ENCODE assay signal across 10 cellular contexts in genomic region chr12:89756100-89756637, GRCh38. TPM values are rescaled to one million over a fixed set of nuclear protein-coding genes. Genes with fewer than 3 reads are reported as not detected.
DNase-seq lines count a peak whose midpoint lies in the region; ATAC-seq and TF ChIP-seq lines count a peak whose summit lies in the region.
"Had no signal": no experiment of that assay in that cellular context is flagged by ENCODE, and none has a peak within 500 bp of the region (broad histone marks: within the 10 kb centered on the region; RNA-seq: fewer than 3 reads in every experiment).

No MANE protein-coding gene starts in this region.

- no peaks in the 10 kb centered on the region for H3K27me3 Mint-ChIP-seq in neural progenitor cell (ENCODE audit: insufficient read depth, low read depth)

- H4K20me1 ChIP-seq in neural progenitor cell (ENCODE audit: low read depth), result no peaks in the 10 kb centered on the region

- peaks cover 2% of the 10 kb centered on the region for H3K4me1 Mint-ChIP-seq in neural progenitor cell

- no peak overlapping the region for H2AFZ ChIP-seq in neural progenitor cell (replicated peaks)

- DNase-seq in SJSA1 (ENCODE audit: low read depth in 1 of 2, low spot score in 2 of 2) (no peak), neural progenitor cell (ENCODE audit: low spot score) (no peak), NCI-H748 (lab: John Stamatoyannopoulos, UW; ENCODE audit: unreplicated experiment) (no peak), thyroid gland (no peak), NCI-H146 (lab: John Stamatoyannopoulos, UW) (no peak)
- no peak for DNase-seq in stimulated activated naive CD4-positive, alpha-beta T cell (lab: John Stamatoyannopoulos, UW)
- DNase-seq: H7, heart left ventricle had no signal

- H3K36me3 ChIP-seq in SJSA1, result no peaks in the 10 kb centered on the region
- no peaks in the 10 kb centered on the region for H3K36me3 ChIP-seq in neural progenitor cell
- H3K36me3 ChIP-seq in thyroid gland, result no peaks in the 10 kb centered on the region
- H3K36me3 ChIP-seq: heart left ventricle had no signal

- H3K4me1 ChIP-seq in SJSA1 (replicated peaks) (peaks cover 38% of the 10 kb centered on the region), neural progenitor cell (no peaks in the 10 kb centered on the region), thyroid gland (no peaks in the 10 kb centered on the region)

- intact Hi-C loops in thyroid gland (cut with DNase I), result no loop called here

- TF ChIP-seq POLR2A in thyroid gland (IDR thresholded peaks at IDR 0.05), result no peak

- ATAC-seq in GM19023 (IDR thresholded peaks at IDR 0.05; ENCODE audit: unreplicated experiment) (peak; percentile 18), HG02678 (IDR thresholded peaks at IDR 0.05; ENCODE audit: unreplicated experiment) (peak; percentile 9)

- no peaks in the 10 kb centered on the region for H3K27me3 ChIP-seq in SJSA1 (replicated peaks)
- no peaks in the 10 kb centered on the region for H3K27me3 ChIP-seq in neural progenitor cell
- no peaks in the 10 kb centered on the region for H3K27me3 ChIP-seq in thyroid gland
- H3K27me3 ChIP-seq: heart left ventricle had no signal

- H3K79me2 ChIP-seq in neural progenitor cell (ENCODE audit: low read depth), result no peaks in the 10 kb centered on the region

- H3K4me3 Mint-ChIP-seq in neural progenitor cell, result no peak overlapping the region

- peak overlapping the region; percentile 23 for H3K27ac Mint-ChIP-seq in neural progenitor cell

- H3F3A ChIP-seq in neural progenitor cell (ENCODE audit: low read depth), result no peaks in the 10 kb centered on the region

- no peak for TF ChIP-seq CTCF in neural progenitor cell (IDR thresholded peaks at IDR 0.05)
- TF ChIP-seq CTCF in thyroid gland (IDR thresholded peaks at IDR 0.05), result no peak

- H3K27ac ChIP-seq in SJSA1, result peak overlapping the region; percentile 94
- H3K27ac ChIP-seq in neural progenitor cell, result no peak overlapping the region
- no peak overlapping the region for H3K27ac ChIP-seq in thyroid gland

- H3K4me2 ChIP-seq in neural progenitor cell, result no peak overlapping the region

- H3K9me3 ChIP-seq in SJSA1 (replicated peaks) (no peaks in the 10 kb centered on the region), neural progenitor cell (ENCODE audit: low read depth) (no peaks in the 10 kb centered on the region), thyroid gland (no peaks in the 10 kb centered on the region)
- H3K9me3 ChIP-seq: heart left ventricle had no signal

- H3K4me3 ChIP-seq in SJSA1, result no peak overlapping the region
- no peak overlapping the region for H3K4me3 ChIP-seq in neural progenitor cell
- H3K4me3 ChIP-seq in thyroid gland (replicated peaks in 1 of 3), result no peak overlapping the region
- H3K4me3 ChIP-seq: heart left ventricle had no signal

- no peak overlapping the region for H3K9ac ChIP-seq in neural progenitor cell

- H3K9me3 Mint-ChIP-seq in neural progenitor cell, result no peaks in the 10 kb centered on the region

- H3K36me3 Mint-ChIP-seq in neural progenitor cell, result no peaks in the 10 kb centered on the region

- WGBS in thyroid gland, 2 donors, result 75 to 80% methylated on average over 5 of the region's 5 CpGs

RNA-seq across cellular contexts. Expression of gene ATP2B1, which starts 47.5 kb away (rescaled TPM):
- total RNA-seq in SJSA1 (2014; rRNA removed; shearing (Covaris generic)), result 49.8 and 101 TPM in 2 replicates
- 97.5 and 177 TPM in 2 replicates for total RNA-seq in neural progenitor cell (ENCODE audit: low replicate concordance)
- 10 to 100 TPM; 34.5 to 66.0 (median 44.4) TPM for total RNA-seq in thyroid gland
